Comparison of ENCODE assay signal across 27 cellular contexts in genomic region chr19:46289724-46290619, GRCh38. TPM values are rescaled to one million over a fixed set of nuclear protein-coding genes. Genes with fewer than 3 reads are reported as not detected.
DNase-seq lines count a peak whose midpoint lies in the region; ATAC-seq and TF ChIP-seq lines count a peak whose summit lies in the region.
"Had no signal": no experiment of that assay in that cellular context is flagged by ENCODE, and none has a peak within 500 bp of the region (broad histone marks: within the 10 kb centered on the region; RNA-seq: fewer than 3 reads in every experiment).

No MANE protein-coding gene starts in this region.

- no peak overlapping the region for H3K9ac ChIP-seq in PC-3 (ENCODE audit: low read length)
- H3K9ac ChIP-seq in fibroblast of lung (ENCODE audit: insufficient read depth, low read length), result no peak overlapping the region
- no peak overlapping the region for H3K9ac ChIP-seq in skeletal muscle satellite cell (ENCODE audit: low read depth, low read length)

- H3K79me2 ChIP-seq in GM23338 (replicated peaks; ENCODE audit: insufficient read depth) (no peaks in the 10 kb centered on the region), PC-3 (ENCODE audit: low read length) (no peaks in the 10 kb centered on the region), fibroblast of lung (ENCODE audit: control insufficient read depth, insufficient read depth, low read length) (no peaks in the 10 kb centered on the region)

- H3K36me3 Mint-ChIP-seq in GM23338 (ENCODE audit: low read depth), result no peaks in the 10 kb centered on the region
- no peaks in the 10 kb centered on the region for H3K36me3 Mint-ChIP-seq in CD14-positive monocyte
- H3K36me3 Mint-ChIP-seq: type B pancreatic cell had no signal

- no peaks in the 10 kb centered on the region for H4K20me1 ChIP-seq in GM23338 (replicated peaks; ENCODE audit: insufficient read depth)
- H4K20me1 ChIP-seq in PC-3 (ENCODE audit: low read length), result no peaks in the 10 kb centered on the region
- no peaks in the 10 kb centered on the region for H4K20me1 ChIP-seq in fibroblast of lung (ENCODE audit: control insufficient read depth, extremely low read depth, insufficient read depth, low read length)

- H3K4me2 ChIP-seq in GM23338 (no peak overlapping the region), PC-3 (ENCODE audit: low read length) (peak overlapping the region; percentile 47; the same call in 1 of the 2 replicates), fibroblast of lung (ENCODE audit: extremely low read depth, insufficient read depth, low read length) (no peak overlapping the region), skeletal muscle satellite cell (ENCODE audit: low read length) (peak overlapping the region; percentile 54)

- H3K9me3 Mint-ChIP-seq in GM23338, result 0 out of 3 replicates have a peak, but pooled peaks cover 4% of the 10 kb centered on the region
- peaks cover 0 to 11% (median 8%) of the 10 kb centered on the region in 7 donors for H3K9me3 Mint-ChIP-seq in CD14-positive monocyte
- H3K9me3 Mint-ChIP-seq: effector memory CD8-positive, alpha-beta T cell; type B pancreatic cell had no signal

- no peaks in the 10 kb centered on the region for H3K36me3 ChIP-seq in GM23338 (ENCODE audit: insufficient read depth)
- no peaks in the 10 kb centered on the region for H3K36me3 ChIP-seq in PC-3 (ENCODE audit: low read depth, low read length)
- no peaks in the 10 kb centered on the region for H3K36me3 ChIP-seq in fibroblast of lung (ENCODE audit: control insufficient read depth, insufficient read depth, low read length)
- no peaks in the 10 kb centered on the region for H3K36me3 ChIP-seq in skeletal muscle satellite cell (ENCODE audit: insufficient read depth, low read length)
- H3K36me3 ChIP-seq: ascending aorta, pancreas had no signal

- TF ChIP-seq CTCF in GM23338 (conservative IDR thresholded peaks at IDR 0.05; ENCODE audit: low read depth in 2 of 2) (no peak), PC-3 (conservative IDR thresholded peaks at IDR 0.05; ENCODE audit: low read depth, low read length) (no peak), fibroblast of lung (conservative IDR thresholded peaks at IDR 0.05 in 1 of 2, IDR thresholded peaks at IDR 0.05 in 1 of 2; ENCODE audit: low read depth in 1 of 2, low read length in 2 of 2) (no peak), CD14-positive monocyte (IDR thresholded peaks at IDR 0.05) (no peak)

- H3F3A ChIP-seq in GM23338 (replicated peaks; ENCODE audit: low read depth) (no peaks in the 10 kb centered on the region), PC-3 (ENCODE audit: low read length, unreplicated experiment) (no peaks in the 10 kb centered on the region)

- no peak overlapping the region for H3K27ac Mint-ChIP-seq in GM23338
- H3K27ac Mint-ChIP-seq in CD14-positive monocyte, result no peak overlapping the region
- H3K27ac Mint-ChIP-seq: activated CD4-positive, alpha-beta memory T cell treated with anti-CD3 and anti-CD28 coated beads, Interleukin-2, amount 10 ng/mL, durations not matched to agents 7 days and 5 days; naive thymus-derived CD4-positive, alpha-beta T cell; type B pancreatic cell had no signal

- ATAC-seq in GM23338 (no peak), PC-3 (no peak)
- ATAC-seq: effector memory CD8-positive, alpha-beta T cell; naive thymus-derived CD4-positive, alpha-beta T cell; stimulated activated naive CD8-positive, alpha-beta T cell treated with anti-CD3 and anti-CD28 coated beads, Interleukin-15, Interleukin-2, amounts not matched to agents 100 U/mL and 50 U/mL, for 24 hours had no signal

- H3K9me3 ChIP-seq in PC-3 (ENCODE audit: low read length) (no peaks in the 10 kb centered on the region), fibroblast of lung (ENCODE audit: control insufficient read depth, insufficient read depth, low read depth, low read length) (no peaks in the 10 kb centered on the region), skeletal muscle satellite cell (replicated peaks; ENCODE audit: low read length) (peaks cover 8% of the 10 kb centered on the region)
- H3K9me3 ChIP-seq: pancreas had no signal

- DNase-seq in GM23338 (ENCODE audit: low spot score) (no peak), PC-3 (no peak), fibroblast of lung (ENCODE audit: low read depth in 2 of 2) (no peak), CD14-positive monocyte (ENCODE audit: low spot score) (no peak), SHP77 treated with DMSO at 0.1 percent for 48 hours (lab: John Stamatoyannopoulos, UW) (no peak), DMS79 (lab: John Stamatoyannopoulos, UW) (no peak)
- no peak for DNase-seq in activated T-cell treated with anti-CD3 and anti-CD28 coated beads, Interleukin-2, amount 50 U/mL, for 1 hour
- DNase-seq: activated CD4-positive, alpha-beta memory T cell treated with anti-CD3 and anti-CD28 coated beads, Interleukin-2, amount 10 ng/mL, durations not matched to agents 7 days and 5 days; activated CD4-positive, CD25-positive, alpha-beta regulatory T cell; activated naive CD4-positive, alpha-beta T cell treated with anti-CD3 and anti-CD28 coated beads, Interleukin-2, amount 50 U/mL, for 16 hours; activated T-cell treated with anti-CD3 and anti-CD28 coated beads, Interleukin-2, amount 50 U/mL, for 48 hours; AML-193; effector memory CD8-positive, alpha-beta T cell; H7; hippocampal formation; naive thymus-derived CD4-positive, alpha-beta T cell; NCI-H1092 treated with DMSO at 0.1 percent for 48 hours; NCI-H2081 treated with DMSO at 0.1 percent for 48 hours; NK-92 treated with Interleukin-12 subunit alpha and Interleukin-12 subunit beta, amount 100 ng/mL, for 24 hours; pancreas; stimulated activated CD4-positive, alpha-beta T cell treated with anti-CD3 and anti-CD28 coated beads, Interleukin-2, amount 100 ng/mL, for 24 hours; stimulated activated naive CD8-positive, alpha-beta T cell treated with anti-CD3 and anti-CD28 coated beads, Interleukin-15, Interleukin-2, amounts not matched to agents 100 U/mL and 50 U/mL, for 24 hours; T1000 had no signal

- H3K27me3 Mint-ChIP-seq in GM23338 (ENCODE audit: insufficient read depth, low read depth, poor library complexity), result peaks cover 7% of the 10 kb centered on the region
- H3K27me3 Mint-ChIP-seq in CD14-positive monocyte (ENCODE audit: low read depth in 3 of 3), result peaks cover 0 to 9% (median 5%) of the 10 kb centered on the region in 3 donors

- intact Hi-C loops in PC-3 (cut with micrococcal nuclease), result no loop called here
- intact Hi-C loops in CD14-positive monocyte (cut with micrococcal nuclease), result no loop called here

- H3K9me2 ChIP-seq in GM23338 (ENCODE audit: insufficient read depth) (peaks cover 9% of the 10 kb centered on the region; the same call in 1 of the 2 replicates), PC-3 (replicated peaks; ENCODE audit: low read length) (no peaks in the 10 kb centered on the region)

- CTCF ChIA-PET in PC-3 (lab: Charles Lee), result no interaction called here

- POLR2A ChIA-PET in PC-3 (lab: Charles Lee; ENCODE audit: unreplicated experiment), result interaction anchor here (0.7 kb wide), 1 partner anchor 80 kb away, joined by 3 read pairs; no protein-coding TSS in a partner anchor

- H3K27ac ChIP-seq in GM23338 (ENCODE audit: low read depth), result no peak overlapping the region
- peak overlapping the region; percentile 53 for H3K27ac ChIP-seq in PC-3 (ENCODE audit: low read length)
- peak overlapping the region; percentile 25 for H3K27ac ChIP-seq in fibroblast of lung (ENCODE audit: insufficient read depth, low read length)
- H3K27ac ChIP-seq: pancreas had no signal

- H3K4me3 Mint-ChIP-seq in GM23338, result no peak overlapping the region
- no peak overlapping the region for H3K4me3 Mint-ChIP-seq in CD14-positive monocyte
- H3K4me3 Mint-ChIP-seq: activated CD4-positive, alpha-beta memory T cell treated with anti-CD3 and anti-CD28 coated beads, Interleukin-2, amount 10 ng/mL, durations not matched to agents 7 days and 5 days; effector memory CD8-positive, alpha-beta T cell; naive thymus-derived CD4-positive, alpha-beta T cell; type B pancreatic cell had no signal

- no peaks in the 10 kb centered on the region for H3K27me3 ChIP-seq in GM23338 (ENCODE audit: insufficient read depth)
- no peaks in the 10 kb centered on the region for H3K27me3 ChIP-seq in PC-3 (ENCODE audit: low read length)
- no peaks in the 10 kb centered on the region for H3K27me3 ChIP-seq in fibroblast of lung (ENCODE audit: control insufficient read depth, insufficient read depth, low read length)
- no peaks in the 10 kb centered on the region for H3K27me3 ChIP-seq in skeletal muscle satellite cell (ENCODE audit: control insufficient read depth, insufficient read depth, low read length)
- H3K27me3 ChIP-seq: ascending aorta, pancreas had no signal

- H3K4me3 ChIP-seq in GM23338, result no peak overlapping the region
- H3K4me3 ChIP-seq in PC-3 (ENCODE audit: low read length), result no peak overlapping the region
- H3K4me3 ChIP-seq in fibroblast of lung (replicated peaks in 1 of 4; ENCODE audit: control extremely low read depth in 1 of 4, insufficient read depth in 1 of 4, low read depth in 3 of 4, low read length in 4 of 4), result no peak overlapping the region
- peak overlapping the region; percentile 39 for H3K4me3 ChIP-seq in skeletal muscle satellite cell (ENCODE audit: low read length)
- H3K4me3 ChIP-seq: ascending aorta, pancreas had no signal

- BruUV-seq in PC-3 (replicated peaks; lab: Mats Ljungman, UMichigan), result no TSS peak

- H3K4me1 Mint-ChIP-seq in GM23338, result no peaks in the 10 kb centered on the region
- no peaks in the 10 kb centered on the region for H3K4me1 Mint-ChIP-seq in CD14-positive monocyte

- H3K4me1 ChIP-seq in GM23338 (ENCODE audit: insufficient read depth) (no peaks in the 10 kb centered on the region), PC-3 (ENCODE audit: insufficient read depth, low read length) (peaks cover 10% of the 10 kb centered on the region), fibroblast of lung (ENCODE audit: control insufficient read depth, extremely low read depth, insufficient read depth, low read length) (peaks cover 7% of the 10 kb centered on the region), skeletal muscle satellite cell (ENCODE audit: control insufficient read depth, insufficient read depth, low read length) (peaks cover 18% of the 10 kb centered on the region)
- H3K4me1 ChIP-seq: pancreas had no signal

- no peak overlapping the region for H2AFZ ChIP-seq in GM23338
- no peak overlapping the region for H2AFZ ChIP-seq in PC-3 (ENCODE audit: low read length)
- no peak overlapping the region for H2AFZ ChIP-seq in fibroblast of lung (ENCODE audit: low read length)

RNA-seq across cellular contexts. Expression of gene HIF3A, which starts 6.9 kb away (rescaled TPM):
- total RNA-seq in GM23338 (2014; rRNA removed; shearing (Covaris generic)), result 34.1 and 70.5 TPM in 2 replicates
- 20.4 and 20.8 TPM in 2 replicates for polyA plus RNA-seq in GM23338 (2016; fragmentation: Nextera tagmentation; extraction: Ambion mirVana)
- not detected in 2 replicates for total RNA-seq in PC-3 (2014; rRNA removed)
- total RNA-seq in fibroblast of lung, result 0.77 and 1.5 TPM in 2 replicates
- 0.12 and 0.99 TPM in 2 replicates for polyA plus RNA-seq in fibroblast of lung
- polyA plus RNA-seq in fibroblast of lung (2012), result 0.23 and 1.4 TPM in 2 replicates
- polyA minus RNA-seq in fibroblast of lung (ENCODE audit: low replicate concordance), result 0.79 and 5.3 TPM in 2 replicates
- 11.4 and 12.4 TPM in 2 replicates for total RNA-seq in skeletal muscle satellite cell (2012; rRNA removed)
- polyA plus RNA-seq in CD14-positive monocyte, result not detected
- total RNA-seq: activated CD4-positive, alpha-beta memory T cell treated with anti-CD3 and anti-CD28 coated beads, Interleukin-2, amount 10 ng/mL, durations not matched to agents 7 days and 5 days; naive thymus-derived CD4-positive, alpha-beta T cell; NCI-H460 had no signal
- polyA plus RNA-seq: naive thymus-derived CD4-positive, alpha-beta T cell had no signal

RNA-seq across cellular contexts. Expression of gene PPP5C, which starts 56.9 kb away (rescaled TPM):
- 111 and 123 TPM in 2 replicates for total RNA-seq in GM23338 (2014; rRNA removed; shearing (Covaris generic))
- polyA plus RNA-seq in GM23338 (2016; fragmentation: Nextera tagmentation; extraction: Ambion mirVana) (45.3 and 51.6 TPM in 2 replicates), fibroblast of lung (94.1 and 123 TPM in 2 replicates), CD14-positive monocyte (10 to 100 TPM in 1 of 2 donors, 1 to 10 TPM in 1; 9.9 to 12.6 TPM)
- total RNA-seq in PC-3 (2014; rRNA removed) (79.9 and 93.4 TPM in 2 replicates), fibroblast of lung (35.2 and 46.9 TPM in 2 replicates)
- polyA plus RNA-seq in fibroblast of lung (2012), result 60.5 and 77.7 TPM in 2 replicates
- 152 and 183 TPM in 2 replicates for polyA minus RNA-seq in fibroblast of lung (ENCODE audit: low replicate concordance)
- total RNA-seq in skeletal muscle satellite cell (2012; rRNA removed), result 47.7 and 51.3 TPM in 2 replicates

Comparison
In these comparisons a context has a peak if more than half of its experiments do, and no peak if none do; other contexts are left out.
1. H3K4me2 ChIP-seq: peak in PC-3 (single experiment) and skeletal muscle satellite cell (single experiment); none in GM23338 (single experiment) and fibroblast of lung (single experiment).
2. RNA of gene HIF3A, which starts 6.9 kb away (total RNA-seq): 34.1 to 70.5 TPM in GM23338; 0.77 to 1.5 TPM in fibroblast of lung and not detected in PC-3; every median in the first group is over 10 times any median in the second.